Comparison of ENCODE assay signal across 8 cellular contexts in the genomic region with DNA sequence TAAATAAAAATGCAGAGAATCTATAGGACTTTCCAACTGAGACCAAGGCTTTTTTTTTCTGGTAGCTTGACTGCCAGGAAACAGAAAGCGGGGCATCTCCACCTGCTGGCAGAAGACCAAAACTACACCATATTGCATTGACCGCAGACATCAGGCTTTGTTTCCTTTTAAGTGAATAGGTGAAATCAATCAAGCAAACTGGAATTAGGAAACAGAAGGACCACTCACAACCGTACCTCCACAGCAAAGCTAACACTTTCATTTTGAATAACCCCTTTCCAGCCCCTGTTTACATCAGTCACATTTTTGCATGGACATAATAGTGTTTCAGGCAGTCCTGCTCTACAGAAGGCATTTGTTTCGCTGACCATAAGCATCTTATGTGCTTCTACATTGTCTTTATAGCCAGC.
DNase-seq lines count a peak whose midpoint lies in the region; ATAC-seq and TF ChIP-seq lines count a peak whose summit lies in the region.

No MANE protein-coding gene starts in this region.

- H3K79me2 ChIP-seq in PC-3 (ENCODE audit: low read length): no peaks in the 10 kb centered on the region

- peaks cover 0 to 4% of the 10 kb centered on the region in 2 donors for H3K27me3 Mint-ChIP-seq in CD4-positive, alpha-beta memory T cell

- POLR2A ChIA-PET in CD4-positive, alpha-beta memory T cell (lab: Charles Lee; ENCODE audit: partially characterized antibody): no interaction called here
- POLR2A ChIA-PET in PC-3 (lab: Charles Lee; ENCODE audit: unreplicated experiment): no interaction called here

- no peak overlapping the region for H3K27ac Mint-ChIP-seq in CD4-positive, alpha-beta memory T cell

- H3K9me3 ChIP-seq in CD4-positive, alpha-beta memory T cell (ENCODE audit: control insufficient read depth in 1 of 2, low read length in 2 of 2): no peaks in the 10 kb centered on the region
- H3K9me3 ChIP-seq in PC-3 (ENCODE audit: low read length): no peaks in the 10 kb centered on the region

- no peaks in the 10 kb centered on the region for H3K27me3 ChIP-seq in CD4-positive, alpha-beta memory T cell (ENCODE audit: insufficient read depth, low read length)
- no peaks in the 10 kb centered on the region for H3K27me3 ChIP-seq in PC-3 (ENCODE audit: low read length)

- no peaks in the 10 kb centered on the region for H3K4me1 Mint-ChIP-seq in CD4-positive, alpha-beta memory T cell

- intact Hi-C loops in CD4-positive, alpha-beta memory T cell (cut with micrococcal nuclease): loop anchor here (5.0 kb wide), 1 partner anchor 185 kb away; no protein-coding TSS in a partner anchor
- intact Hi-C loops in PC-3 (cut with micrococcal nuclease): no loop called here
- intact Hi-C loops in left ventricle myocardium superior (cut with micrococcal nuclease): no loop called here

- no peaks in the 10 kb centered on the region for H3K9me3 Mint-ChIP-seq in CD4-positive, alpha-beta memory T cell

- no peaks in the 10 kb centered on the region for H4K20me1 ChIP-seq in PC-3 (ENCODE audit: low read length)

- H3K36me3 Mint-ChIP-seq in CD4-positive, alpha-beta memory T cell: no peaks in the 10 kb centered on the region

- H3F3A ChIP-seq in PC-3 (ENCODE audit: low read length, unreplicated experiment): no peaks in the 10 kb centered on the region

- ATAC-seq in GM18907 (IDR thresholded peaks at IDR 0.05; ENCODE audit: unreplicated experiment) (peak; percentile 87), HG03565 (IDR thresholded peaks at IDR 0.05; ENCODE audit: unreplicated experiment) (peak; percentile 71), PC-3 (no peak; the same call in 1 of the 2 replicates), left ventricle myocardium superior (no peak)

- CTCF ChIA-PET in CD4-positive, alpha-beta memory T cell (lab: Charles Lee; ENCODE audit: partially characterized antibody): interaction anchor here (0.7 to 2.2 kb wide), 12 partner anchors 8 to 1244 kb away, joined by 3 to 30 read pairs (median 5); no protein-coding TSS in a partner anchor
- CTCF ChIA-PET in PC-3 (lab: Charles Lee): interaction anchor here (0.6 kb wide), 1 partner anchor 9 kb away, joined by 3 read pairs; no protein-coding TSS in a partner anchor

- H3K36me3 ChIP-seq in CD4-positive, alpha-beta memory T cell (ENCODE audit: insufficient read depth, low read length): no peaks in the 10 kb centered on the region
- no peaks in the 10 kb centered on the region for H3K36me3 ChIP-seq in PC-3 (ENCODE audit: low read depth, low read length)

- no peak overlapping the region for H3K27ac ChIP-seq in CD4-positive, alpha-beta memory T cell (ENCODE audit: low read depth, low read length)
- no peak overlapping the region for H3K27ac ChIP-seq in PC-3 (ENCODE audit: low read length)

- no peaks in the 10 kb centered on the region for H3K4me1 ChIP-seq in CD4-positive, alpha-beta memory T cell (ENCODE audit: insufficient read depth, low read length)
- H3K4me1 ChIP-seq in PC-3 (ENCODE audit: insufficient read depth, low read length): no peaks in the 10 kb centered on the region

- H3K9me2 ChIP-seq in PC-3 (replicated peaks; ENCODE audit: low read length): no peaks in the 10 kb centered on the region

- no peak overlapping the region for H3K4me3 ChIP-seq in CD4-positive, alpha-beta memory T cell (ENCODE audit: low read length in 2 of 2)
- H3K4me3 ChIP-seq in PC-3 (ENCODE audit: low read length): no peak overlapping the region

- no peak overlapping the region for H3K4me2 ChIP-seq in PC-3 (ENCODE audit: low read length)

- peak in 4 of 5 donors; percentile 38 to 50 (median 46) for DNase-seq in CD4-positive, alpha-beta memory T cell
- peak; percentile 52 for DNase-seq in PC-3
- peak in 3 of 4 experiments; percentile 1 to 17 (median 1) for DNase-seq in activated naive CD4-positive, alpha-beta T cell (lab: John Stamatoyannopoulos, UW)
- DNase-seq in left ventricle myocardium superior: peak; percentile 10
- DNase-seq in smooth muscle cell of the brain vasculature (ENCODE audit: low read depth, low spot score): peak; percentile 37
- no peak for DNase-seq in 8988T

- H2AFZ ChIP-seq in PC-3 (ENCODE audit: low read length): no peak overlapping the region

- TF ChIP-seq CTCF in PC-3 (conservative IDR thresholded peaks at IDR 0.05; ENCODE audit: low read depth, low read length): peak; percentile 67

- no TSS peak for BruUV-seq in PC-3 (replicated peaks; lab: Mats Ljungman, UMichigan)

- no peak overlapping the region for H3K4me3 Mint-ChIP-seq in CD4-positive, alpha-beta memory T cell

- H3K9ac ChIP-seq in PC-3 (ENCODE audit: low read length): no peak overlapping the region

Comparison
In these comparisons a context has a peak if more than half of its experiments do, and no peak if none do; other contexts are left out.
1. ATAC-seq: peak in GM18907 (single experiment) and HG03565 (single experiment); none in PC-3 (single experiment) and left ventricle myocardium superior (single experiment).